Comparison of ENCODE assay signal across 11 cellular contexts in the genomic region with DNA sequence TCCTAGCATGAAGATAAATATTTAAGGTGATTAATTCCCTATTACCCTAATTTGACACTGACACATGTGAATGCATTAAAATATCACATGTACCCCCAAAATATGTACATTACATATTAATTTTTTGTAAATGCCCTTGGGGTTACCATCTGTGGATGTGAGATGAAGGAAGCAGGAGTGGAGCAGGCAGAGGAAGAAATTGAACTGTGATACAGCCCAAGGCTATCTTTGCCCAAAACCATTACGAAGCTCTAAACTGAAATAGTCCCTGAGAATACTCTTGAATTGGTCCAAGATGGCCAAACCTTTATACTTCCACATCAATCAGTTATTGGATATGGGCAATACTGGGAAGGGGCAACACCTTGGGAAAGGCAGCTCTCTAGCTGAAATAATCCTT.
"Had no signal": no experiment of that assay in that cellular context is flagged by ENCODE, and none has a peak within 500 bp of the region (broad histone marks: within the 10 kb centered on the region; RNA-seq: fewer than 3 reads in every experiment).

No MANE protein-coding gene starts in this region.

- ATAC-seq: GM23338, HCT116 had no signal

- H3K4me3 ChIP-seq: GM23248, GM23338, HAP-1 had no signal

- H3K27ac ChIP-seq: GM23248 had no signal

- DNase-seq: GM23248, GOT3, H7, H9, HCEC 1CT, HFFc6 had no signal

- FAIRE-seq: H1, H54 had no signal
